Comparison of ENCODE assay signal across 27 cellular contexts in genomic region chr10:75493464-75493863, GRCh38.
"Had no signal": no experiment of that assay in that cellular context is flagged by ENCODE, and none has a peak within 500 bp of the region (broad histone marks: within the 10 kb centered on the region; RNA-seq: fewer than 3 reads in every experiment).

No MANE protein-coding gene starts in this region.

- H3K4me3 ChIP-seq: SK-N-MC had no signal

- H3K27ac ChIP-seq: SK-N-MC, VCaP had no signal

- ATAC-seq: activated naive CD4-positive, alpha-beta T cell treated with anti-CD3 and anti-CD28 coated beads, Interleukin-2, amount 50 U/mL, for 72 hours; activated naive CD8-positive, alpha-beta T cell treated with anti-CD3 and anti-CD28 coated beads, Interleukin-2, amount 50 U/mL, for 24 hours; activated T-cell treated with anti-CD3 and anti-CD28 coated beads, Interleukin-2, amount 50 U/mL, for 4 hours; Panc1; Right ventricle myocardium inferior; T-cell had no signal

- DNase-seq: activated CD4-positive, alpha-beta memory T cell treated with anti-CD3 and anti-CD28 coated beads for 36 hours; activated CD4-positive, alpha-beta T cell treated with anti-CD3 and anti-CD28 coated beads, Interleukin-2, amount 10 ng/mL, durations not matched to agents 7 days and 5 days; activated CD4-positive, CD25-positive, alpha-beta regulatory T cell; activated CD8-positive, alpha-beta memory T cell treated with anti-CD3 and anti-CD28 coated beads for 24 hours; activated effector memory CD4-positive, alpha-beta T cell treated with anti-CD3 and anti-CD28 coated beads, Interleukin-2, amount 50 U/mL, for 16 hours; activated naive CD4-positive, alpha-beta T cell treated with Interleukin-2 at 50 U/mL for 16 hours; activated naive CD8-positive, alpha-beta T cell treated with anti-CD3 and anti-CD28 coated beads, Interleukin-2, amount 50 U/mL, for 24 hours; activated T-cell treated with anti-CD3 and anti-CD28 coated beads, Interleukin-2, amount 50 U/mL, for 4 hours; amygdala; Kasumi-1; NCI-H1105 treated with DMSO at 0.1 percent for 48 hours; NCI-H1436 treated with DMSO at 0.1 percent for 48 hours; NCI-H187; NCI-H2081; NCI-H446; NCI-H524; NCI-H748 treated with DMSO at 0.1 percent for 48 hours; OCI-M1; RPMI8226; T-cell; T-helper 2 cell; T1000 had no signal
